Comparison of ENCODE assay signal across 18 cellular contexts in the genomic region with DNA sequence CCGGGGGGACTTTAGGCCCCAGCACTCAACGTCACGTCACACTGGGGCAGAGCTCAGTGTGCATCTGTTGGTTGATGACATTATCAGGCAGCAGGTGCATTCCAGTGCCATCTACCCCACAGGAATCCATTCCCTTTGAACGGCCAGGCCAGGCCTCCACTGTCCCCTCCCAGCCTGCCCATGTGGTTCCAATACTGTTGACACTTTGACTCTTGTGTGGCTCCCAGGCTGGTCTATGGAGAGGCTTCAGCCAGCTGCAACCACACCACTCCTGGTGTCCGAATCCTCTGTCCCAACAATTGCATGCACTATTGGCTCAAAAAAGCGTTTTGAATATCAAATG.
DNase-seq lines count a peak whose midpoint lies in the region; ATAC-seq and TF ChIP-seq lines count a peak whose summit lies in the region.
"Had no signal": no experiment of that assay in that cellular context is flagged by ENCODE, and none has a peak within 500 bp of the region (broad histone marks: within the 10 kb centered on the region; RNA-seq: fewer than 3 reads in every experiment).

No MANE protein-coding gene starts in this region.

- H3K4me1 ChIP-seq in neural progenitor cell (peaks cover 3% of the 10 kb centered on the region), heart left ventricle (no peaks in the 10 kb centered on the region)

- TF ChIP-seq POLR2A in heart left ventricle (IDR thresholded peaks at IDR 0.05): no peak

- H3K27me3 ChIP-seq in layer of hippocampus (ENCODE audit: control insufficient read depth, insufficient read depth, low read length) (no peaks in the 10 kb centered on the region), neural progenitor cell (no peaks in the 10 kb centered on the region), heart left ventricle (peaks cover 0 to 38% (median 0%) of the 10 kb centered on the region in 9 donors)
- H3K27me3 ChIP-seq: BLaER1 treated with 17β-estradiol and CSF1 and Interleukin-3, amounts not matched to agents 10 nM and 100 nM had no signal

- H3K27ac ChIP-seq in layer of hippocampus (ENCODE audit: low read depth, low read length) (peak overlapping the region; percentile 27), neural progenitor cell (no peak overlapping the region), heart left ventricle (no peak overlapping the region)
- H3K27ac ChIP-seq: BLaER1 treated with 17β-estradiol and CSF1 and Interleukin-3, amounts not matched to agents 10 nM and 100 nM had no signal

- DNase-seq in SW480 (ENCODE audit: low spot score): peak; percentile 38
- DNase-seq in neural progenitor cell (ENCODE audit: low spot score): no peak
- no peak for DNase-seq in heart left ventricle
- no peak for DNase-seq in activated effector memory CD4-positive, alpha-beta T cell treated with anti-CD3 and anti-CD28 coated beads, Interleukin-2, amount 50 U/mL, for 16 hours
- no peak for DNase-seq in WTC11 (ENCODE audit: low spot score)
- DNase-seq: CD8-positive, alpha-beta memory T cell; COR-L47; DMS 273 treated with DMSO at 0.1 percent for 48 hours; DMS53; DND-41; EL; GOT3; H9 had no signal

- no peaks in the 10 kb centered on the region for H3F3A ChIP-seq in neural progenitor cell (ENCODE audit: low read depth)

- ATAC-seq in HG02763 (IDR thresholded peaks at IDR 0.05; ENCODE audit: unreplicated experiment): no peak
- no peak for ATAC-seq in heart left ventricle
- ATAC-seq in WTC11: no peak
- ATAC-seq: GM12878 had no signal

- no peak overlapping the region for H3K27ac Mint-ChIP-seq in neural progenitor cell
- no peak overlapping the region for H3K27ac Mint-ChIP-seq in WTC11
- H3K27ac Mint-ChIP-seq: B cell, H9 had no signal

- CTCF ChIA-PET in WTC11 (lab: Charles Lee): interaction anchor here (0.7 to 3.3 kb wide), 8 partner anchors 8 to 359 kb away, joined by 3 to 20 read pairs (median 4); partner anchors contain the start of gene HLCS

- peaks cover 3% of the 10 kb centered on the region for H3K9me3 Mint-ChIP-seq in neural progenitor cell
- peaks cover 22% of the 10 kb centered on the region for H3K9me3 Mint-ChIP-seq in WTC11

- H3K9me3 ChIP-seq in neural progenitor cell (ENCODE audit: low read depth): no peaks in the 10 kb centered on the region
- peaks cover 0 to 4% (median 0%) of the 10 kb centered on the region in 12 donors for H3K9me3 ChIP-seq in heart left ventricle

- H3K4me3 ChIP-seq in neural progenitor cell: no peak overlapping the region
- no peak overlapping the region for H3K4me3 ChIP-seq in heart left ventricle
- H3K4me3 ChIP-seq: BLaER1 treated with 17β-estradiol and CSF1 and Interleukin-3, amounts not matched to agents 10 nM and 100 nM; GM12878 had no signal

- H3K27me3 Mint-ChIP-seq in neural progenitor cell (ENCODE audit: insufficient read depth, low read depth) (no peaks in the 10 kb centered on the region), WTC11 (ENCODE audit: low read depth) (no peaks in the 10 kb centered on the region)

- H3K36me3 ChIP-seq in neural progenitor cell: no peaks in the 10 kb centered on the region
- H3K36me3 ChIP-seq in heart left ventricle: no peaks in the 10 kb centered on the region
- H3K36me3 ChIP-seq: BLaER1 treated with 17β-estradiol and CSF1 and Interleukin-3, amounts not matched to agents 10 nM and 100 nM had no signal

- H3K79me2 ChIP-seq in neural progenitor cell (ENCODE audit: low read depth): no peaks in the 10 kb centered on the region

- H2AFZ ChIP-seq in neural progenitor cell (replicated peaks): peak overlapping the region; percentile 85

- H3K4me2 ChIP-seq in neural progenitor cell: no peak overlapping the region
- H3K4me2 ChIP-seq: BLaER1 treated with 17β-estradiol and CSF1 and Interleukin-3, amounts not matched to agents 10 nM and 100 nM had no signal

- 72 to 77% (median 76%) methylated on average over 6 of the region's 6 CpGs for WGBS in heart left ventricle, 4 donors

- H3K4me1 Mint-ChIP-seq in neural progenitor cell (no peaks in the 10 kb centered on the region), WTC11 (peaks cover 11% of the 10 kb centered on the region)
- H3K4me1 Mint-ChIP-seq: B cell; CD8-positive, alpha-beta memory T cell had no signal

- H3K36me3 Mint-ChIP-seq in neural progenitor cell (no peaks in the 10 kb centered on the region), WTC11 (peaks cover 9% of the 10 kb centered on the region)

- intact Hi-C loops in heart left ventricle (cut with DNase I): loop anchor here in 1 of 10 donors (10.0 kb wide), 1 partner anchor 182 kb away; no protein-coding TSS in a partner anchor

- H3K4me3 Mint-ChIP-seq in neural progenitor cell: no peak overlapping the region
- H3K4me3 Mint-ChIP-seq in WTC11: no peak overlapping the region
- H3K4me3 Mint-ChIP-seq: B cell; CD8-positive, alpha-beta memory T cell; H9 had no signal

- no peak overlapping the region for H3K9ac ChIP-seq in neural progenitor cell
- H3K9ac ChIP-seq: BLaER1 treated with 17β-estradiol and CSF1 and Interleukin-3, amounts not matched to agents 10 nM and 100 nM had no signal

- no peaks in the 10 kb centered on the region for H4K20me1 ChIP-seq in neural progenitor cell (ENCODE audit: low read depth)
- H4K20me1 ChIP-seq: BLaER1 treated with 17β-estradiol and CSF1 and Interleukin-3, amounts not matched to agents 10 nM and 100 nM had no signal

- TF ChIP-seq CTCF in neural progenitor cell (IDR thresholded peaks at IDR 0.05) (no peak), heart left ventricle (IDR thresholded peaks at IDR 0.05) (no peak), WTC11 (IDR thresholded peaks at IDR 0.05) (no peak)

- POLR2A ChIA-PET in WTC11 (lab: Charles Lee): no interaction called here

TF ChIP-seq in WTC11, 78 proteins besides CTCF, POLR2A, EP300 and RAD21:
- TF ChIP-seq, protein P1, sequence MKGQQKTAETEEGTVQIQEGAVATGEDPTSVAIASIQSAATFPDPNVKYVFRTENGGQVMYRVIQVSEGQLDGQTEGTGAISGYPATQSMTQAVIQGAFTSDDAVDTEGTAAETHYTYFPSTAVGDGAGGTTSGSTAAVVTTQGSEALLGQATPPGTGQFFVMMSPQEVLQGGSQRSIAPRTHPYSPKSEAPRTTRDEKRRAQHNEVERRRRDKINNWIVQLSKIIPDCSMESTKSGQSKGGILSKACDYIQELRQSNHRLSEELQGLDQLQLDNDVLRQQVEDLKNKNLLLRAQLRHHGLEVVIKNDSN (CRISPR knock-in tag; IDR thresholded peaks at IDR 0.05): no peak
- TF ChIP-seq CREM (CRISPR knock-in tag; IDR thresholded peaks at IDR 0.05) (no peak), TEAD4 (CRISPR knock-in tag; IDR thresholded peaks at IDR 0.05) (no peak), ZNF263 (CRISPR knock-in tag; IDR thresholded peaks at IDR 0.05; ENCODE audit: low read depth) (no peak)
- TF ChIP-seq, protein P2, sequence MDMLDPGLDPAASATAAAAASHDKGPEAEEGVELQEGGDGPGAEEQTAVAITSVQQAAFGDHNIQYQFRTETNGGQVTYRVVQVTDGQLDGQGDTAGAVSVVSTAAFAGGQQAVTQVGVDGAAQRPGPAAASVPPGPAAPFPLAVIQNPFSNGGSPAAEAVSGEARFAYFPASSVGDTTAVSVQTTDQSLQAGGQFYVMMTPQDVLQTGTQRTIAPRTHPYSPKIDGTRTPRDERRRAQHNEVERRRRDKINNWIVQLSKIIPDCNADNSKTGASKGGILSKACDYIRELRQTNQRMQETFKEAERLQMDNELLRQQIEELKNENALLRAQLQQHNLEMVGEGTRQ (CRISPR knock-in tag; IDR thresholded peaks at IDR 0.05): no peak
TF ChIP-seq in WTC11: peak in this region for 0.
